In genomic region chr13:112934075-112934474, GRCh38 we compare ENCODE assay signal across 1 cellular context.
TF ChIP-seq lines count a peak whose summit lies in the region.

No MANE protein-coding gene starts in this region.

TF ChIP-seq in SK-N-SH treated with all-trans-retinoic acid at 6 μM for 48 hours, 23 proteins besides CTCF, POLR2A, EP300 and RAD21 (continued from another document):
- no peak for TF ChIP-seq RARB (CRISPR knock-in tag; IDR thresholded peaks at IDR 0.05)
- TF ChIP-seq ARNTL (CRISPR knock-in tag; IDR thresholded peaks at IDR 0.05; ENCODE audit: borderline replicate concordance, low read depth): no peak
- no peak for TF ChIP-seq TCF4 (CRISPR knock-in tag; IDR thresholded peaks at IDR 0.05; ENCODE audit: borderline replicate concordance)
- TF ChIP-seq ESRRG (CRISPR knock-in tag; IDR thresholded peaks at IDR 0.05): no peak
- no peak for TF ChIP-seq ZC3H10 (CRISPR knock-in tag; IDR thresholded peaks at IDR 0.05)
- no peak for TF ChIP-seq TOX (CRISPR knock-in tag; IDR thresholded peaks at IDR 0.05; ENCODE audit: borderline replicate concordance)
- TF ChIP-seq ZFP30 (CRISPR knock-in tag; IDR thresholded peaks at IDR 0.05): no peak
- TF ChIP-seq ZNF8 (CRISPR knock-in tag; IDR thresholded peaks at IDR 0.05): no peak
- TF ChIP-seq ZNF565 (CRISPR knock-in tag; conservative IDR thresholded peaks at IDR 0.05; ENCODE audit: low read depth): no peak
